In the genomic region with DNA sequence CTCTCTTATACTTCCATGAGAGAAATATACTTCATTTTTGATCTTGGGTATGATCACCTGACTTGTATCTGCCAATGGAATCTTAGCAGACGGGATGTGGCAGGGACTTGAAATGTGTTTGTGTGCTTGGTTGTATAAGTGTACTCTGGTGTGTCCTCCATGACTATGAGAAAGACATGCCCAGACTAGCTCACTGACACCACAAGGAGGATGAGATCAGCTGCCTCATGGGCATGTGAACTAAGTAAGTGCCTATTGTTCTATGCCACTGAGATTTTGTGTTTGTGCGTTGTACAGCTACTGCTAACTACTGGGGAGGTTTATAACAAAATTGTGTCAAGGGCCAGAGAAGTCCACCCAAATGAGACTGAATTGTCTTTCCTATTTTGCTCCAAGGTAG, we compare ENCODE assay signal across 15 cellular contexts.
"Had no signal": no experiment of that assay in that cellular context is flagged by ENCODE, and none has a peak within 500 bp of the region (broad histone marks: within the 10 kb centered on the region; RNA-seq: fewer than 3 reads in every experiment).

No MANE protein-coding gene starts in this region.

- H3K27ac ChIP-seq: cardiac muscle cell, sigmoid colon, VCaP had no signal

- H3K36me3 ChIP-seq: cardiac muscle cell, sigmoid colon had no signal

- H3K4me1 ChIP-seq: sigmoid colon had no signal

- ATAC-seq: activated CD4-positive, alpha-beta T cell treated with anti-CD3 and anti-CD28 coated beads for 36 hours; activated CD8-positive, alpha-beta T cell treated with anti-CD3 and anti-CD28 coated beads for 36 hours; left cardiac atrium had no signal

- H3K27me3 ChIP-seq: cardiac muscle cell, sigmoid colon had no signal

- H3K9me3 ChIP-seq: sigmoid colon had no signal

- DNase-seq: activated CD4-positive, alpha-beta T cell treated with anti-CD3 and anti-CD28 coated beads for 36 hours; activated CD8-positive, alpha-beta T cell treated with anti-CD3 and anti-CD28 coated beads for 36 hours; activated naive CD4-positive, alpha-beta T cell; aorta; glutamatergic neuron; left cardiac atrium; nephron progenitor cell; sigmoid colon; stimulated activated CD4-positive, alpha-beta T cell treated with anti-CD3 and anti-CD28 coated beads, Interleukin-12 subunit alpha, Interleukin-12 subunit beta, amount 100 ng/mL, for 4 hours; stimulated activated naive CD4-positive, alpha-beta T cell; T-helper 9 cell; trophoblast cell had no signal

- H3K4me3 ChIP-seq: cardiac muscle cell, sigmoid colon had no signal

- FAIRE-seq: colon had no signal
